In the genomic region with DNA sequence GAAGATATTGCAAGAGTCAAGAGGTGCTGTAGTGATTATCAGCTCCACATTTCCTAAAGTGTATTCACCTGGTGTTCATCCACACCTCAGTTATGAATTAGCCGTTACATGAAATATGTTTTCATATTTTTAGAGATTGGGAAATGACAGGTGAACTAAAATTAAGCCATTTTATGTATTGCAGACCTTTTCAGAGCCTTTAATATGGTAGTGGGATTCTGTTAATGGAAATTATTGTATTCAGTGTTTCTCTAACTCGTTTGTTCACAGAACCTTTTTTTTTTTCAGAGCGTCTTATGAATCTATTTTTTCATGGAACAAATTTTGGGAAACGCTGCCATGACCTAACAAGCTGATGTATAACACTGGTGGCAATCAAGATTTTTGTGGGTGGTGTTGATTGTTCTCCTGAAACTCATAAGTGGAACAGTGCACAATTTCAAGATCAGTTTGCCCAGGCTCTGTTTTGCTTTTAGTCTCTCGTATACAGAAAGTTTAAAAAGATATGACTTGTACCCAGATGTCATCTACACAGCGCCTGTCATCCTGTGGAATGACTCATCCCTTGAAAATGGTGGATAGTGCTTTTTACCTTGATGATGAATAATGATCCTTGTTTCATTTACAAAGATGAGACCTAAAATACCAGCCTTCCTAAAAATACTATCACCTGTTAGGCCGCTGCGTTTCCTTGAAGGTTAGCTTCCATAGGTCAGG, we compare ENCODE assay signal across 21 cellular contexts.
DNase-seq lines count a peak whose midpoint lies in the region; ATAC-seq and TF ChIP-seq lines count a peak whose summit lies in the region.
"Had no signal": no experiment of that assay in that cellular context is flagged by ENCODE, and none has a peak within 500 bp of the region (broad histone marks: within the 10 kb centered on the region; RNA-seq: fewer than 3 reads in every experiment).

No MANE protein-coding gene starts in this region.

- H3K27ac ChIP-seq in caudate nucleus (ENCODE audit: low read depth, low read length): peak overlapping the region; percentile 50
- no peak overlapping the region for H3K27ac ChIP-seq in right lobe of liver
- H3K27ac ChIP-seq: C4-2B, SK-N-MC had no signal

- H3K9me3 ChIP-seq in right lobe of liver: no peaks in the 10 kb centered on the region

- peak; percentile 39 for DNase-seq in GM06990 (ENCODE audit: extremely low read depth, insufficient read length)
- DNase-seq in caudate nucleus (lab: John Stamatoyannopoulos, UW): peak in 5 of 61 donors; percentile 6 to 63 (median 44)
- no peak for DNase-seq in right lobe of liver
- DNase-seq: Calu3; CD8-positive, alpha-beta memory T cell; DMS153; Karpas-422; MV-4-11; NCI-H1694; NCI-H2081; NCI-H2171 treated with DMSO at 0.1 percent for 48 hours; NCI-H526; SW 1271; T-helper 17 cell had no signal

- TF ChIP-seq POLR2A in right lobe of liver (IDR thresholded peaks at IDR 0.05): no peak

- H3K27me3 ChIP-seq in GM06990 (replicated peaks; ENCODE audit: control insufficient read depth, insufficient read depth, low read length) (no peaks in the 10 kb centered on the region), right lobe of liver (no peaks in the 10 kb centered on the region)

- H3K4me1 ChIP-seq in right lobe of liver: no peaks in the 10 kb centered on the region

- intact Hi-C loops in right lobe of liver (cut with DNase I): no loop called here

- TF ChIP-seq CTCF in GM06990 (IDR thresholded peaks at IDR 0.05; ENCODE audit: insufficient read depth, low read length, poor library complexity, severe bottlenecking) (no peak), right lobe of liver (IDR thresholded peaks at IDR 0.05) (no peak)

- WGBS in right lobe of liver (ENCODE audit: insufficient coverage, low coverage, low lambda C conversion rate, missing lambda C conversion rate): 68% methylated on average over 8 of the region's 8 CpGs

- H3K36me3 ChIP-seq in GM06990 (ENCODE audit: control insufficient read depth, insufficient read depth, low read length) (no peaks in the 10 kb centered on the region), right lobe of liver (no peaks in the 10 kb centered on the region)

- ATAC-seq in GM18873 (IDR thresholded peaks at IDR 0.05; ENCODE audit: low FRiP score, unreplicated experiment) (peak; percentile 60), HG03025 (IDR thresholded peaks at IDR 0.05; ENCODE audit: low FRiP score, unreplicated experiment) (peak; percentile 69), right lobe of liver (no peak), GM18519 (IDR thresholded peaks at IDR 0.05; ENCODE audit: low FRiP score, unreplicated experiment) (no peak), HG02798 (IDR thresholded peaks at IDR 0.05; ENCODE audit: poor library complexity, unreplicated experiment) (no peak)
- ATAC-seq: Right ventricle myocardium inferior, T-helper 17 cell had no signal

- no peak overlapping the region for H3K4me3 ChIP-seq in GM06990 (replicated peaks; ENCODE audit: low read depth, low read length)
- H3K4me3 ChIP-seq in right lobe of liver: no peak overlapping the region
- H3K4me3 ChIP-seq: SK-N-MC had no signal

Comparison
In these comparisons a context has a peak if more than half of its experiments do, and no peak if none do; other contexts are left out.
1. ATAC-seq: peak in GM18873 (single experiment) and HG03025 (single experiment); none in right lobe of liver (0 of 4), GM18519 (single experiment) and HG02798 (single experiment).